ENCODE assay signal across 1 cellular context in the genomic region with DNA sequence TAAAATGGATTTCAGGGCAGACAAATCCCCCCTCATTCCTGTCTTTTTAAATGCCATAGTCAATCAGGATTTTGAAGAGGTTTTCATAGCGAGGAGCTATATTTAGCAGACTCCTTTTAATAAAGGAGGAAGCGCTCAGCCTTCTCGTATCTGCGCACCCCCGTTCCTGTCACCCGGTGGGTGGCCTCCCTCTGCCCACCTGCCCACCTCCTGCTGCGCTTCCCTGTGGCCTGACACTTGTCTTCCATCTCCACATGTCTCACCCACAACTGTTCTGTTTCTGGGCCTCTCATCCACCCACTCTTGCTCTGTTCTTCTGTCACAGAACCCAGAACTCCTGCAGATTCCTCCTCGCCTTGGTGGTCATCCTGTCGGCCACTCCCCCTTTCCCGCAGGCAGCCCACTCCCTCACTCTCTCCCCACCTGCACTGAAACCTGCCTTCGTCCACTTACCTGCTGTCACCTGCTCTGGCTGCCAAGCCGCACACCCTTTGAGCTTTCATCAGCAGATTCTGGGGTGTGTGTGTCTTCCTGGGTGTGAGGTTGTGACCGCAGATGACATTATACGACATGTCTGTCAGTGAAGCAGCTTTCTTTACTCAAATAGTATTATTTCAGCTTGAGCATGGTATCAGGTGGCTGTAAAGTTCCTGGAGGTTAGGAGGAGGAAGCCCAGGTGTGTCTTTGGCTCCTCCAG.
TF ChIP-seq lines count a peak whose summit lies in the region.

No MANE protein-coding gene starts in this region.

TF ChIP-seq in WTC11, 78 proteins besides CTCF, POLR2A, EP300 and RAD21 (continued from another document):
- TF ChIP-seq, protein P1, sequence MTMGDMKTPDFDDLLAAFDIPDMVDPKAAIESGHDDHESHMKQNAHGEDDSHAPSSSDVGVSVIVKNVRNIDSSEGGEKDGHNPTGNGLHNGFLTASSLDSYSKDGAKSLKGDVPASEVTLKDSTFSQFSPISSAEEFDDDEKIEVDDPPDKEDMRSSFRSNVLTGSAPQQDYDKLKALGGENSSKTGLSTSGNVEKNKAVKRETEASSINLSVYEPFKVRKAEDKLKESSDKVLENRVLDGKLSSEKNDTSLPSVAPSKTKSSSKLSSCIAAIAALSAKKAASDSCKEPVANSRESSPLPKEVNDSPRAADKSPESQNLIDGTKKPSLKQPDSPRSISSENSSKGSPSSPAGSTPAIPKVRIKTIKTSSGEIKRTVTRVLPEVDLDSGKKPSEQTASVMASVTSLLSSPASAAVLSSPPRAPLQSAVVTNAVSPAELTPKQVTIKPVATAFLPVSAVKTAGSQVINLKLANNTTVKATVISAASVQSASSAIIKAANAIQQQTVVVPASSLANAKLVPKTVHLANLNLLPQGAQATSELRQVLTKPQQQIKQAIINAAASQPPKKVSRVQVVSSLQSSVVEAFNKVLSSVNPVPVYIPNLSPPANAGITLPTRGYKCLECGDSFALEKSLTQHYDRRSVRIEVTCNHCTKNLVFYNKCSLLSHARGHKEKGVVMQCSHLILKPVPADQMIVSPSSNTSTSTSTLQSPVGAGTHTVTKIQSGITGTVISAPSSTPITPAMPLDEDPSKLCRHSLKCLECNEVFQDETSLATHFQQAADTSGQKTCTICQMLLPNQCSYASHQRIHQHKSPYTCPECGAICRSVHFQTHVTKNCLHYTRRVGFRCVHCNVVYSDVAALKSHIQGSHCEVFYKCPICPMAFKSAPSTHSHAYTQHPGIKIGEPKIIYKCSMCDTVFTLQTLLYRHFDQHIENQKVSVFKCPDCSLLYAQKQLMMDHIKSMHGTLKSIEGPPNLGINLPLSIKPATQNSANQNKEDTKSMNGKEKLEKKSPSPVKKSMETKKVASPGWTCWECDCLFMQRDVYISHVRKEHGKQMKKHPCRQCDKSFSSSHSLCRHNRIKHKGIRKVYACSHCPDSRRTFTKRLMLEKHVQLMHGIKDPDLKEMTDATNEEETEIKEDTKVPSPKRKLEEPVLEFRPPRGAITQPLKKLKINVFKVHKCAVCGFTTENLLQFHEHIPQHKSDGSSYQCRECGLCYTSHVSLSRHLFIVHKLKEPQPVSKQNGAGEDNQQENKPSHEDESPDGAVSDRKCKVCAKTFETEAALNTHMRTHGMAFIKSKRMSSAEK (CRISPR knock-in tag; IDR thresholded peaks at IDR 0.05; ENCODE audit: borderline replicate concordance), result no peak
